In genomic region chr1:100622037-100622436, GRCh38 we compare ENCODE assay signal across 9 cellular contexts.
DNase-seq lines count a peak whose midpoint lies in the region; ATAC-seq and TF ChIP-seq lines count a peak whose summit lies in the region.
"Had no signal": no experiment of that assay in that cellular context is flagged by ENCODE, and none has a peak within 500 bp of the region (broad histone marks: within the 10 kb centered on the region; RNA-seq: fewer than 3 reads in every experiment).

No MANE protein-coding gene starts in this region.

- no peak overlapping the region for H3K4me3 ChIP-seq in fibroblast of mammary gland (ENCODE audit: control insufficient read depth, low read depth, low read length)
- H3K4me3 ChIP-seq: suprapubic skin had no signal

- ATAC-seq in omental fat pad (ENCODE audit: low FRiP score) (peak; percentile 95), GM21737 (IDR thresholded peaks at IDR 0.05; ENCODE audit: unreplicated experiment) (no peak), GM18517 (IDR thresholded peaks at IDR 0.05; ENCODE audit: unreplicated experiment) (no peak), GM18873 (IDR thresholded peaks at IDR 0.05; ENCODE audit: low FRiP score, unreplicated experiment) (no peak)

- TF ChIP-seq CTCF in fibroblast of mammary gland (conservative IDR thresholded peaks at IDR 0.05; ENCODE audit: control insufficient read depth, insufficient read depth, low read depth, low read length): no peak
- TF ChIP-seq CTCF in omental fat pad (IDR thresholded peaks at IDR 0.05): no peak

- DNase-seq in EH (ENCODE audit: low read depth) (peak; percentile 99), NCI-H446 treated with DMSO at 0.1 percent for 48 hours (lab: John Stamatoyannopoulos, UW) (peak; percentile 71), fibroblast of mammary gland (ENCODE audit: low read depth) (peak; percentile 99), omental fat pad (ENCODE audit: low spot score) (no peak)
- DNase-seq in stimulated activated CD4-positive, alpha-beta T cell treated with anti-CD3 and anti-CD28 coated beads, Interleukin-2, amount 100 ng/mL, for 48 hours: no peak

Comparison
In these comparisons a context has a peak if more than half of its experiments do, and no peak if none do; other contexts are left out.
1. DNase-seq: peak in EH (single experiment), NCI-H446 treated with DMSO at 0.1 percent for 48 hours (single experiment) and fibroblast of mammary gland (single experiment); none in omental fat pad (single experiment) and stimulated activated CD4-positive, alpha-beta T cell treated with anti-CD3 and anti-CD28 coated beads, Interleukin-2, amount 100 ng/mL, for 48 hours (0 of 2).